20 cellular contexts compared by ENCODE assay signal in the genomic region with DNA sequence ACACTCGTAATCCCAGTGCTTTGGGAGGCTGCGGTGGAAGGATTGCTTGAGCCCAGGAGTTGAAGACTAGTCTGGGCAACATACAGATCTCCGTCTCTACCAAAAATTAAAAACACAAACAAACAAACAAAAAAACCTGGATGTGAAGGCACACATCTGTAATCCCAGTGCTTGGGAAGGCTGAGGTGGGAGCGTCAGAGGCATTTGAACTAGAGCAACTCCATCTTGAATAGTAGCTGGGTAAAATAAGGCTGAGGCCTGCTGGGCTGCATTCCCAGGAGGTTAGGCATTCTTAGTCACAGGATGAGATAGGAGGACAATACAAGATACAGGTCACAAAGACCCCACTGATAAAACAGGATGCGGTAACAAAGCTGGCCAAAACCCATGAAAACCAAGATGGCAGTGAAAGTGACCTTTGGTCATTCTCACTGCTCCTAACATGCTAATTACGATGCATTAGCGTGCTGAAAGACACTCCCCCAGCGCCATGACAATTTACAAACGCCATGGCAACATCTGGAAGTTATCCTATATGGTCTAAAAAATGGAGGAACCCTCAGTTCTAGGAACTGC. TPM values are rescaled to one million over a fixed set of nuclear protein-coding genes. Genes with fewer than 3 reads are reported as not detected.
DNase-seq lines count a peak whose midpoint lies in the region; ATAC-seq, FAIRE-seq and TF ChIP-seq lines count a peak whose summit lies in the region.
"Had no signal": no experiment of that assay in that cellular context is flagged by ENCODE, and none has a peak within 500 bp of the region (broad histone marks: within the 10 kb centered on the region; RNA-seq: fewer than 3 reads in every experiment).

No MANE protein-coding gene starts in this region.

- no peaks in the 10 kb centered on the region for H3K9me3 ChIP-seq in K562 (replicated peaks; ENCODE audit: control insufficient read depth, insufficient read depth, low read depth, low read length)
- H3K9me3 ChIP-seq in endothelial cell of umbilical vein (replicated peaks; ENCODE audit: control insufficient read depth, insufficient read depth, low read length) = no peaks in the 10 kb centered on the region
- no peaks in the 10 kb centered on the region for H3K9me3 ChIP-seq in neural progenitor cell (ENCODE audit: low read depth)

- H3K27ac Mint-ChIP-seq in neural progenitor cell = peak overlapping the region; percentile 11
- no peak overlapping the region for H3K27ac Mint-ChIP-seq in Calu3 (ENCODE audit: unreplicated experiment)
- no peak overlapping the region for H3K27ac Mint-ChIP-seq in MCF 10A (ENCODE audit: low read depth, unreplicated experiment)
- H3K27ac Mint-ChIP-seq: CD4-positive, alpha-beta memory T cell; H9 had no signal

- POLR2A ChIA-PET in K562 (lab: Yijun Ruan, JAX) = interaction anchor here (0.6 to 1.5 kb wide), 3 partner anchors 10 to 798 kb away, joined by 3 to 5 read pairs (median 4); no protein-coding TSS in a partner anchor
- POLR2A ChIA-PET in endothelial cell of umbilical vein (lab: Charles Lee) = no interaction called here
- POLR2A ChIA-PET in MCF 10A (lab: Yijun Ruan, JAX) = interaction anchor here (0.9 to 1.2 kb wide), 4 partner anchors 9 to 55 kb away, joined by 3 to 4 read pairs (median 3); no protein-coding TSS in a partner anchor

- TF ChIP-seq CTCF in K562 (IDR thresholded peaks at IDR 0.05 in 2 of 3, conservative IDR thresholded peaks at IDR 0.05 in 1 of 3; ENCODE audit: insufficient read depth in 2 of 3, low read depth in 1 of 3, low read length in 3 of 3) (no peak), endothelial cell of umbilical vein (IDR thresholded peaks at IDR 0.05; ENCODE audit: extremely low read depth in 1 of 2, insufficient read depth in 1 of 2, low read depth in 1 of 2, low read length in 2 of 2) (no peak), neural progenitor cell (IDR thresholded peaks at IDR 0.05) (no peak), coronary artery (IDR thresholded peaks at IDR 0.05) (no peak), Calu3 (IDR thresholded peaks at IDR 0.05; ENCODE audit: unreplicated experiment) (no peak), dorsolateral prefrontal cortex (IDR thresholded peaks at IDR 0.05 in 54 of 56, conservative IDR thresholded peaks at IDR 0.05 in 2 of 56; ENCODE audit: low read depth in 1 of 56, partially characterized antibody in 56 of 56) (no peak), MCF 10A (IDR thresholded peaks at IDR 0.05; ENCODE audit: unreplicated experiment) (no peak)

- H3K36me3 ChIP-seq in K562 (ENCODE audit: control insufficient read depth, insufficient read depth, low read length) = no peaks in the 10 kb centered on the region
- H3K36me3 ChIP-seq in endothelial cell of umbilical vein (ENCODE audit: control insufficient read depth in 2 of 2, extremely low read depth in 1 of 2, insufficient read depth in 2 of 2, low read length in 2 of 2) = no peaks in the 10 kb centered on the region
- no peaks in the 10 kb centered on the region for H3K36me3 ChIP-seq in neural progenitor cell

- CTCF ChIA-PET in K562 (lab: Yijun Ruan, JAX; ENCODE audit: low intra/inter-chr PET ratio) = no interaction called here
- CTCF ChIA-PET in endothelial cell of umbilical vein (lab: Charles Lee) = interaction anchor here (2.5 kb wide), 1 partner anchor 10 kb away, joined by 12 read pairs; no protein-coding TSS in a partner anchor
- CTCF ChIA-PET in Calu3 (lab: Charles Lee) = interaction anchor here (0.6 kb wide), 1 partner anchor 24 kb away, joined by 3 read pairs; no protein-coding TSS in a partner anchor
- CTCF ChIA-PET in MCF 10A (lab: Yijun Ruan, JAX) = interaction anchor here (0.9 to 11.5 kb wide), 5 partner anchors 10 to 130 kb away, joined by 3 to 149 read pairs (median 4); no protein-coding TSS in a partner anchor

- H3K27me3 Mint-ChIP-seq in neural progenitor cell (ENCODE audit: insufficient read depth, low read depth) = peaks cover 7% of the 10 kb centered on the region
- no peaks in the 10 kb centered on the region for H3K27me3 Mint-ChIP-seq in Calu3 (ENCODE audit: unreplicated experiment)
- no peaks in the 10 kb centered on the region for H3K27me3 Mint-ChIP-seq in MCF 10A (ENCODE audit: insufficient read depth, unreplicated experiment)

- H3K4me2 ChIP-seq in K562 (ENCODE audit: insufficient read depth, low read length) (no peak overlapping the region), endothelial cell of umbilical vein (ENCODE audit: insufficient read depth, low read length) (no peak overlapping the region), neural progenitor cell (no peak overlapping the region)

- dilution Hi-C loops in endothelial cell of umbilical vein (cut with MboI; ENCODE audit: extremely low pct_ligation_motif_present, low sequenced_read_pairs) = no loop called here

- no peaks in the 10 kb centered on the region for H3F3A ChIP-seq in neural progenitor cell (ENCODE audit: low read depth)

- H3K4me1 Mint-ChIP-seq in neural progenitor cell = peaks cover 20% of the 10 kb centered on the region
- no peaks in the 10 kb centered on the region for H3K4me1 Mint-ChIP-seq in Calu3 (ENCODE audit: low read depth, unreplicated experiment)
- H3K4me1 Mint-ChIP-seq in MCF 10A (ENCODE audit: insufficient read depth, unreplicated experiment) = peaks cover 32% of the 10 kb centered on the region

- H3K9me1 ChIP-seq in K562 (ENCODE audit: control insufficient read depth, insufficient read depth, low read length) (no peaks in the 10 kb centered on the region), endothelial cell of umbilical vein (replicated peaks; ENCODE audit: control insufficient read depth, extremely low read depth, insufficient read depth, low read length) (no peaks in the 10 kb centered on the region)

- intact Hi-C loops in K562 (cut with micrococcal nuclease) = no loop called here
- intact Hi-C loops in endothelial cell of umbilical vein (cut with micrococcal nuclease) = no loop called here
- intact Hi-C loops in Calu3 (cut with micrococcal nuclease; ENCODE audit: unreplicated experiment) = no loop called here
- intact Hi-C loops in dorsolateral prefrontal cortex (cut with DNase I) = no loop called here
- intact Hi-C loops in MCF 10A (cut with micrococcal nuclease) = no loop called here

- H3K27ac ChIP-seq in K562 (ENCODE audit: extremely low read depth, low read depth, low read length) (no peak overlapping the region), endothelial cell of umbilical vein (ENCODE audit: insufficient read depth, low read depth, low read length) (no peak overlapping the region), neural progenitor cell (no peak overlapping the region), coronary artery (no peak overlapping the region), dorsolateral prefrontal cortex (no peak overlapping the region)
- H3K27ac ChIP-seq: GM23248 had no signal

- H2AFZ ChIP-seq in K562 (ENCODE audit: low read depth, low read length) = peak overlapping the region; percentile 25
- no peak overlapping the region for H2AFZ ChIP-seq in endothelial cell of umbilical vein (ENCODE audit: low read depth, low read length)
- no peak overlapping the region for H2AFZ ChIP-seq in neural progenitor cell (replicated peaks)
- H2AFZ ChIP-seq: GM23248 had no signal

- DNase-seq in NCI-H69 (lab: John Stamatoyannopoulos, UW) (peak; percentile 19), K562 (ENCODE audit: extremely low read depth in 1 of 4, low spot score in 3 of 4) (no peak), endothelial cell of umbilical vein (ENCODE audit: low read depth, low spot score) (no peak), neural progenitor cell (ENCODE audit: low spot score) (no peak), coronary artery (ENCODE audit: low spot score) (no peak), Calu3 (no peak), dorsolateral prefrontal cortex (no peak), MCF 10A (ENCODE audit: unreplicated experiment) (no peak)
- DNase-seq: 8988T; CD4-positive, alpha-beta memory T cell; COR-L47; DMS153; DND-41; GM23248; H9 had no signal

- BruUV-seq in K562 (replicated peaks; lab: Mats Ljungman, UMichigan) (no TSS peak), endothelial cell of umbilical vein (replicated peaks; lab: Mats Ljungman, UMichigan) (no TSS peak), Calu3 (replicated peaks; lab: Mats Ljungman, UMichigan) (no TSS peak), MCF 10A (replicated peaks; lab: Mats Ljungman, UMichigan) (no TSS peak)

- H4K20me1 ChIP-seq in K562 (replicated peaks; ENCODE audit: control insufficient read depth, insufficient read depth, low read length) (no peaks in the 10 kb centered on the region), endothelial cell of umbilical vein (replicated peaks; ENCODE audit: control insufficient read depth, extremely low read depth, insufficient read depth, low read length) (no peaks in the 10 kb centered on the region), neural progenitor cell (ENCODE audit: low read depth) (no peaks in the 10 kb centered on the region)

- no peak for TF ChIP-seq RAD21 in K562 (CRISPR knock-in tag; conservative IDR thresholded peaks at IDR 0.05 in 1 of 2, IDR thresholded peaks at IDR 0.05 in 1 of 2)

- H3K4me1 ChIP-seq in K562 (replicated peaks in 1 of 2; ENCODE audit: control insufficient read depth in 2 of 2, insufficient read depth in 2 of 2, low read length in 2 of 2) = peaks cover 10 to 15% of the 10 kb centered on the region in 2 experiments; a peak in 3 of 5 replicates
- H3K4me1 ChIP-seq in endothelial cell of umbilical vein (ENCODE audit: control insufficient read depth, extremely low read depth, insufficient read depth, low read length) = peaks cover 10% of the 10 kb centered on the region
- H3K4me1 ChIP-seq in neural progenitor cell = no peaks in the 10 kb centered on the region

- in situ Hi-C loops in K562 (cut with MboI) = no loop called here

- H3K9me3 Mint-ChIP-seq in neural progenitor cell (no peaks in the 10 kb centered on the region), Calu3 (ENCODE audit: low read depth, unreplicated experiment) (no peaks in the 10 kb centered on the region), MCF 10A (ENCODE audit: unreplicated experiment) (no peaks in the 10 kb centered on the region)
- H3K9me3 Mint-ChIP-seq: CD4-positive, alpha-beta memory T cell; H9 had no signal

- TF ChIP-seq POLR2A in K562 (conservative IDR thresholded peaks at IDR 0.05) (no peak), endothelial cell of umbilical vein (IDR thresholded peaks at IDR 0.05; ENCODE audit: low read depth, low read length) (no peak)

- no peak overlapping the region for H3K4me3 ChIP-seq in K562
- H3K4me3 ChIP-seq in endothelial cell of umbilical vein (replicated peaks in 1 of 3; ENCODE audit: insufficient read depth in 1 of 3, low read depth in 1 of 3, low read length in 3 of 3) = no peak overlapping the region
- no peak overlapping the region for H3K4me3 ChIP-seq in neural progenitor cell
- no peak overlapping the region for H3K4me3 ChIP-seq in coronary artery
- no peak overlapping the region for H3K4me3 ChIP-seq in dorsolateral prefrontal cortex
- H3K4me3 ChIP-seq: GM23248 had no signal

- WGBS in K562 (ENCODE audit: insufficient coverage, low coverage, missing lambda C conversion rate) = 65% methylated on average over 9 of the region's 9 CpGs

- no peaks in the 10 kb centered on the region for H3K36me3 Mint-ChIP-seq in neural progenitor cell
- no peaks in the 10 kb centered on the region for H3K36me3 Mint-ChIP-seq in Calu3 (ENCODE audit: insufficient read depth, unreplicated experiment)
- H3K36me3 Mint-ChIP-seq in MCF 10A (ENCODE audit: insufficient read depth, unreplicated experiment) = no peaks in the 10 kb centered on the region
- H3K36me3 Mint-ChIP-seq: CD4-positive, alpha-beta memory T cell had no signal

- no peak for FAIRE-seq in K562 (lab: Jason Lieb, UNC)
- FAIRE-seq in endothelial cell of umbilical vein (lab: Jason Lieb, UNC) = no peak
- FAIRE-seq: G401.6, GM12892 had no signal

- H3K79me2 ChIP-seq in K562 (ENCODE audit: control insufficient read depth, insufficient read depth, low read length) (no peaks in the 10 kb centered on the region), endothelial cell of umbilical vein (ENCODE audit: control insufficient read depth, insufficient read depth, low read length) (no peaks in the 10 kb centered on the region), neural progenitor cell (ENCODE audit: low read depth) (no peaks in the 10 kb centered on the region)

- no peak overlapping the region for H3K4me3 Mint-ChIP-seq in neural progenitor cell
- H3K4me3 Mint-ChIP-seq in Calu3 (ENCODE audit: low read depth, unreplicated experiment) = no peak overlapping the region
- no peak overlapping the region for H3K4me3 Mint-ChIP-seq in MCF 10A (ENCODE audit: unreplicated experiment)
- H3K4me3 Mint-ChIP-seq: CD4-positive, alpha-beta memory T cell; H9 had no signal

- H3K27me3 ChIP-seq in K562 (ENCODE audit: control insufficient read depth in 2 of 2, insufficient read depth in 2 of 2, low read length in 2 of 2) (no peaks in the 10 kb centered on the region), endothelial cell of umbilical vein (ENCODE audit: control insufficient read depth in 2 of 2, insufficient read depth in 2 of 2, low read length in 2 of 2) (no peaks in the 10 kb centered on the region), neural progenitor cell (no peaks in the 10 kb centered on the region), dorsolateral prefrontal cortex (no peaks in the 10 kb centered on the region)

- no peak for ATAC-seq in K562
- ATAC-seq: HCT116 had no signal

- H3K9ac ChIP-seq in K562 (ENCODE audit: insufficient read depth in 1 of 2, low read depth in 2 of 2, low read length in 2 of 2) (no peak overlapping the region), endothelial cell of umbilical vein (replicated peaks; ENCODE audit: extremely low read depth, insufficient read depth, low read length) (no peak overlapping the region), neural progenitor cell (no peak overlapping the region)
- H3K9ac ChIP-seq: GM23248 had no signal

- no peak for TF ChIP-seq EP300 in K562 (IDR thresholded peaks at IDR 0.05; ENCODE audit: low read length)

RNA-seq across cellular contexts. Expression of gene RD3, which starts 33.2 kb away (rescaled TPM):
- not detected in 2 replicates for total RNA-seq in K562 (2011; cell fraction: chromatin; rRNA removed; ENCODE audit: low replicate concordance)
- total RNA-seq in K562 (2011; cell fraction: nucleolus; rRNA removed) = not detected in 2 replicates
- total RNA-seq in K562 (2011; cell fraction: nucleoplasm; rRNA removed) = not detected in 2 replicates
- total RNA-seq in K562 (2014; rRNA removed) (not detected in 2 replicates), K562 (2014; rRNA removed; fragmentation: Illumina TruSeq; extraction: Trizol) (not detected in 2 replicates), K562 (2015; rRNA removed; fragmentation: Illumina TruSeq; extraction: Trizol) (not detected in 2 replicates), K562 (2021) (not detected in 2 replicates), endothelial cell of umbilical vein (not detected in 2 replicates), neural progenitor cell (ENCODE audit: low replicate concordance) (0.77 and 1.5 TPM in 2 replicates), Calu3 (2022) (not detected in 2 replicates), dorsolateral prefrontal cortex (under 1 TPM in 11 of 120 experiments, not detected in 109; 0.12 to 0.22 (median 0.16) TPM), MCF 10A (2022) (not detected in 2 replicates)
- polyA plus RNA-seq in K562 (2011; rRNA removed) (not detected in 2 replicates), K562 (2014; fragmentation: Illumina TruSeq; extraction: Trizol) (not detected in 2 replicates), K562 (2014; fragmentation: Nextera tagmentation; extraction: Ambion mirVana) (not detected), K562 (2014; rRNA removed) (not detected in 2 replicates), endothelial cell of umbilical vein (not detected in 2 replicates)
- polyA plus RNA-seq in K562 (2011; cell fraction: cytosol; rRNA removed) = not detected in 2 replicates
- not detected in 2 replicates for polyA plus RNA-seq in K562 (2011; cell fraction: nucleus; rRNA removed)
- polyA plus RNA-seq in K562 (2012) = not detected in 2 replicates
- not detected in 2 replicates for polyA minus RNA-seq in K562 (2011; rRNA and poly(A)+ RNA removed)
- polyA minus RNA-seq in K562 (2011; cell fraction: cytosol; rRNA and poly(A)+ RNA removed) = not detected in 2 replicates
- polyA minus RNA-seq in K562 (2011; cell fraction: nucleus; rRNA and poly(A)+ RNA removed) = not detected in 2 replicates
- not detected in 2 replicates for polyA plus RNA-seq in endothelial cell of umbilical vein (2011; cell fraction: cytosol; rRNA removed)
- polyA plus RNA-seq in endothelial cell of umbilical vein (2011; cell fraction: nucleus; rRNA removed) = not detected in 2 replicates
- polyA plus RNA-seq in endothelial cell of umbilical vein (2012) = not detected in 2 replicates
- polyA minus RNA-seq in endothelial cell of umbilical vein = not detected in 2 replicates
- not detected for polyA minus RNA-seq in endothelial cell of umbilical vein (2011; cell fraction: cytosol; rRNA and poly(A)+ RNA removed)
- polyA minus RNA-seq in endothelial cell of umbilical vein (2011; cell fraction: nucleus; rRNA and poly(A)+ RNA removed) = not detected in 2 replicates
- total RNA-seq: A673; CD4-positive, alpha-beta memory T cell; GM23248; H9 had no signal
- polyA plus RNA-seq: BJ; CD4-positive, alpha-beta memory T cell; GM23248 had no signal

RNA-seq across cellular contexts. Expression of gene SLC30A1, which starts 53.8 kb away (rescaled TPM):
- 11.4 and 24.0 TPM in 2 replicates for total RNA-seq in K562 (2011; cell fraction: chromatin; rRNA removed; ENCODE audit: low replicate concordance)
- total RNA-seq in K562 (2011; cell fraction: nucleolus; rRNA removed) = 14.2 and 15.8 TPM in 2 replicates
- total RNA-seq in K562 (2011; cell fraction: nucleoplasm; rRNA removed) = 19.2 and 26.8 TPM in 2 replicates
- total RNA-seq in K562 (2014; rRNA removed) = 5.0 and 5.4 TPM in 2 replicates
- total RNA-seq in K562 (2014; rRNA removed; fragmentation: Illumina TruSeq; extraction: Trizol) = 11.9 and 12.0 TPM in 2 replicates
- 13.8 and 14.4 TPM in 2 replicates for total RNA-seq in K562 (2015; rRNA removed; fragmentation: Illumina TruSeq; extraction: Trizol)
- 13.1 and 14.6 TPM in 2 replicates for total RNA-seq in K562 (2021)
- polyA plus RNA-seq in K562 (2011; rRNA removed) = 6.6 and 6.7 TPM in 2 replicates
- 3.2 and 3.5 TPM in 2 replicates for polyA plus RNA-seq in K562 (2011; cell fraction: cytosol; rRNA removed)
- polyA plus RNA-seq in K562 (2011; cell fraction: nucleus; rRNA removed) = 4.1 and 5.4 TPM in 2 replicates
- polyA plus RNA-seq in K562 (2012) = 4.5 and 8.6 TPM in 2 replicates
- polyA plus RNA-seq in K562 (2014; fragmentation: Illumina TruSeq; extraction: Trizol) = 6.4 and 7.9 TPM in 2 replicates
- 1 to 10 TPM; 4.1 to 4.2 TPM for polyA plus RNA-seq in K562 (2014; fragmentation: Nextera tagmentation; extraction: Ambion mirVana)
- polyA plus RNA-seq in K562 (2014; rRNA removed) = 4.8 and 5.1 TPM in 2 replicates
- polyA minus RNA-seq in K562 (2011; rRNA and poly(A)+ RNA removed) = 15.2 and 23.0 TPM in 2 replicates
- polyA minus RNA-seq in K562 (2011; cell fraction: cytosol; rRNA and poly(A)+ RNA removed) = 8.5 and 10.6 TPM in 2 replicates
- polyA minus RNA-seq in K562 (2011; cell fraction: nucleus; rRNA and poly(A)+ RNA removed) = 9.6 and 22.0 TPM in 2 replicates
- total RNA-seq in endothelial cell of umbilical vein = 21.5 and 22.1 TPM in 2 replicates
- polyA plus RNA-seq in endothelial cell of umbilical vein = 4.2 and 5.5 TPM in 2 replicates
- polyA plus RNA-seq in endothelial cell of umbilical vein (2011; cell fraction: cytosol; rRNA removed) = 4.5 and 4.8 TPM in 2 replicates
- 4.4 and 7.3 TPM in 2 replicates for polyA plus RNA-seq in endothelial cell of umbilical vein (2011; cell fraction: nucleus; rRNA removed)
- polyA plus RNA-seq in endothelial cell of umbilical vein (2012) = 13.9 and 17.7 TPM in 2 replicates
- 11.8 and 14.7 TPM in 2 replicates for polyA minus RNA-seq in endothelial cell of umbilical vein
- 43.8 TPM for polyA minus RNA-seq in endothelial cell of umbilical vein (2011; cell fraction: cytosol; rRNA and poly(A)+ RNA removed)
- 13.7 and 18.0 TPM in 2 replicates for polyA minus RNA-seq in endothelial cell of umbilical vein (2011; cell fraction: nucleus; rRNA and poly(A)+ RNA removed)
- total RNA-seq in neural progenitor cell (ENCODE audit: low replicate concordance) = 4.8 and 7.1 TPM in 2 replicates
- total RNA-seq in Calu3 (2022) = 15.5 and 25.3 TPM in 2 replicates
- total RNA-seq in dorsolateral prefrontal cortex = 10 to 100 TPM in 119 of 120 experiments, 1 to 10 TPM in 1; 9.5 to 52.2 (median 22.1) TPM
- 87.0 and 94.1 TPM in 2 replicates for total RNA-seq in MCF 10A (2022)
